ENCODE assay signal across 9 cellular contexts in the genomic region with DNA sequence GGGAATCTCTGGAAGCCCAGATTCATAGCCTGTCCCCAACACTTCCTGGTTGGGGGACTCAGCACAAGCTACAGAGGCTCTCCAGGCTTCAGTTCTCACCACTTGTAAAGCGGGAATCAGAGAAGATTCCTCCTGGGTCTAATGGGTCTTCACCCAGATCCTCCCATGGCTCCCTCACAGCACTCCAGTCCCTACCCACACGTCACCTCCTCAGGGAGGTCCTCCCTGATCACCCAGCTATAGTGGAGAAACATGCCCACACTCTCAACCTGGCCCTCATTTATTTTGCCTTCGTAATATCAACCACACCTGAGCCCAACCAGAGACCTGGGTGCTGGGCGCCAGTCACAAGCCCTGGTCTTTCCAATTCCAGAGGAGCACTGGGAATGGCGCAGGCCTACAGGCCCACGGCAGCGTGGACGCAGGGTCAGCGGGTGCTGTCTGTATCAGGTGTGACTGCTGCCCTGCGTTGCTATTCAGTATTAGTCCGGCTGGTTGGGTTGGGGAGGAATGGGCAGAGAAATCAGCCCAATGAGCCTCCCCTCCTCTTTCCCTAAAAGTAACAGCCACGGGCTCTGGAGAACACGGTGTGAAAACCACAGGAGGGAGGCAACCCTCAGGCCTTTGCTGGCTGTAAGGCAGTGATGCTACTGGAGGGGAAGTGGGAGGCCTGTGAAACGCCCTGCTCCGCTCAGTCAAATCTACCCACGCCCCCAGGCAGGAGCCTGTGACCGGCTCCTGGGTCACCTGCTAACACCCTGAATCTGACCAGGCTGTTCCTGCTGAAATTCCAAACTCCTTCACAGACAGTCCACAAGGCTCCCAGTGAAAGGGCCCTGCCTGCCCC. TPM values are rescaled to one million over a fixed set of nuclear protein-coding genes. Genes with fewer than 3 reads are reported as not detected.
DNase-seq lines count a peak whose midpoint lies in the region; ATAC-seq, FAIRE-seq and TF ChIP-seq lines count a peak whose summit lies in the region.
"Had no signal": no experiment of that assay in that cellular context is flagged by ENCODE, and none has a peak within 500 bp of the region (broad histone marks: within the 10 kb centered on the region; RNA-seq: fewer than 3 reads in every experiment).

No MANE protein-coding gene starts in this region.

- H2AFZ ChIP-seq in Karpas-422 (ENCODE audit: low read length), result no peak overlapping the region

- POLR2A ChIA-PET in CD4-positive, alpha-beta T cell (lab: Charles Lee), result interaction anchor here (0.7 kb wide), 1 partner anchor 835 kb away, joined by 3 read pairs; the partner anchor contains the start of gene SUPT5H

- peaks cover 19% of the 10 kb centered on the region for H4K20me1 ChIP-seq in Karpas-422 (ENCODE audit: insufficient read depth, low read depth, low read length)

- peaks cover 97% of the 10 kb centered on the region for H3K79me2 ChIP-seq in Karpas-422 (ENCODE audit: low read length)

- H3K36me3 ChIP-seq in Karpas-422 (ENCODE audit: insufficient read depth, low read length) (peaks cover 6% of the 10 kb centered on the region; the same call in 1 of the 2 replicates), duodenal mucosa (ENCODE audit: control insufficient read depth in 1 of 2, insufficient read depth in 2 of 2, low read length in 2 of 2) (peaks cover 0 to 2% of the 10 kb centered on the region in 2 donors), ovary (no peaks in the 10 kb centered on the region)

- TF ChIP-seq POLR2A in ovary (IDR thresholded peaks at IDR 0.05), result no peak
- no peak for TF ChIP-seq POLR2A in H54 (IDR thresholded peaks at IDR 0.05; ENCODE audit: low read depth, low read length)

- H3K36me3 Mint-ChIP-seq in CD4-positive, alpha-beta T cell (ENCODE audit: low read depth), result peaks cover 30% of the 10 kb centered on the region

- no peaks in the 10 kb centered on the region for H3K27me3 ChIP-seq in CD4-positive, alpha-beta T cell (ENCODE audit: control insufficient read depth, insufficient read depth, low read length)
- H3K27me3 ChIP-seq in Karpas-422 (ENCODE audit: low read length), result no peaks in the 10 kb centered on the region
- H3K27me3 ChIP-seq in duodenal mucosa (ENCODE audit: control insufficient read depth in 1 of 2, insufficient read depth in 2 of 2, low read length in 2 of 2), result no peaks in the 10 kb centered on the region
- H3K27me3 ChIP-seq in ovary, result no peaks in the 10 kb centered on the region
- H3K27me3 ChIP-seq: SJSA1 had no signal

- FAIRE-seq in H54 (lab: Jason Lieb, UNC), result no peak

- WGBS in ovary, 3 donors, result 63 to 73% (median 66%) methylated on average over 17 of the region's 17 CpGs

- H3K27ac ChIP-seq in CD4-positive, alpha-beta T cell (ENCODE audit: low read depth, low read length), result no peak overlapping the region
- H3K27ac ChIP-seq in Karpas-422 (ENCODE audit: low read length) (peak overlapping the region; percentile 80), duodenal mucosa (ENCODE audit: low read depth, low read length) (peak overlapping the region; percentile 39), ovary (peak overlapping the region; percentile 23 to 73)
- H3K27ac ChIP-seq: SJSA1 had no signal

- peak overlapping the region; percentile 98 for H3K9ac ChIP-seq in Karpas-422 (ENCODE audit: low read length)
- H3K9ac ChIP-seq in duodenal mucosa (ENCODE audit: low read depth in 1 of 2, low read length in 2 of 2), result peak overlapping the region; percentile 64 to 66

- H3K9me3 Mint-ChIP-seq in CD4-positive, alpha-beta T cell, result no peaks in the 10 kb centered on the region

- no peaks in the 10 kb centered on the region for H3K27me3 Mint-ChIP-seq in CD4-positive, alpha-beta T cell

- H3K4me3 ChIP-seq in Karpas-422 (ENCODE audit: low read length) (peak overlapping the region; percentile 68), duodenal mucosa (ENCODE audit: low read depth in 1 of 2, low read length in 2 of 2) (peak overlapping the region; percentile 22 to 37), ovary (no peak overlapping the region)
- H3K4me3 ChIP-seq: SJSA1 had no signal

- TF ChIP-seq CTCF in CD4-positive, alpha-beta T cell (IDR thresholded peaks at IDR 0.05), result no peak
- no peak for TF ChIP-seq CTCF in ovary (IDR thresholded peaks at IDR 0.05)

- no peaks in the 10 kb centered on the region for H3K9me3 ChIP-seq in CD4-positive, alpha-beta T cell (ENCODE audit: control insufficient read depth, low read length)
- H3K9me3 ChIP-seq in Karpas-422 (ENCODE audit: low read length) (no peaks in the 10 kb centered on the region), duodenal mucosa (ENCODE audit: control insufficient read depth in 1 of 2, low read length in 2 of 2) (no peaks in the 10 kb centered on the region), ovary (no peaks in the 10 kb centered on the region)
- H3K9me3 ChIP-seq: SJSA1 had no signal

- TF ChIP-seq EP300 in ovary (IDR thresholded peaks at IDR 0.05), result no peak

- no peak for ATAC-seq in CD4-positive, alpha-beta T cell (ENCODE audit: poor library complexity)
- ATAC-seq in GM19395 (IDR thresholded peaks at IDR 0.05; ENCODE audit: unreplicated experiment), result no peak

- peak overlapping the region; percentile 51 for H3K4me3 Mint-ChIP-seq in CD4-positive, alpha-beta T cell

- H3K27ac Mint-ChIP-seq in CD4-positive, alpha-beta T cell, result peak overlapping the region; percentile 44

- H3K4me2 ChIP-seq in Karpas-422 (ENCODE audit: low read depth, low read length, poor library complexity, severe bottlenecking), result peak overlapping the region; percentile 92

- CTCF ChIA-PET in CD4-positive, alpha-beta T cell (lab: Charles Lee), result no interaction called here

- intact Hi-C loops in CD4-positive, alpha-beta T cell (cut with DNase I, micrococcal nuclease), result loop anchor here (5.0 to 10.0 kb wide), 4 partner anchors 122 to 935 kb away; partner anchors contain the start of genes SAMD4B (in 1 of the 2) and SERTAD3 (in 1 of the 2)
- intact Hi-C loops in ovary (cut with DNase I), result no loop called here

- H3K4me1 ChIP-seq in Karpas-422 (ENCODE audit: low read length) (peaks cover 78% of the 10 kb centered on the region), duodenal mucosa (ENCODE audit: control insufficient read depth in 1 of 2, insufficient read depth in 2 of 2, low read length in 2 of 2) (peaks cover 65 to 72% of the 10 kb centered on the region in 2 donors), ovary (ENCODE audit: insufficient read depth) (peaks cover 63% of the 10 kb centered on the region)

- no peak for DNase-seq in CD4-positive, alpha-beta T cell
- DNase-seq in Karpas-422 (peak; percentile 73), ovary (no peak), H54 (ENCODE audit: insufficient read length, low spot score) (no peak), iPS-NIHi11 (ENCODE audit: low spot score) (no peak), SKM-1 (lab: John Stamatoyannopoulos, UW; ENCODE audit: unreplicated experiment) (no peak)

- H3K4me1 Mint-ChIP-seq in CD4-positive, alpha-beta T cell (ENCODE audit: low read depth), result peaks cover 73% of the 10 kb centered on the region

- no peaks in the 10 kb centered on the region for H3K9me2 ChIP-seq in Karpas-422 (replicated peaks; ENCODE audit: insufficient read depth, low read length)

RNA-seq across cellular contexts. Expression of gene AKT2, which starts 5.2 kb away (rescaled TPM):
- total RNA-seq in CD4-positive, alpha-beta T cell, result 100 to 1,000 TPM; 197 to 199 TPM
- total RNA-seq in Karpas-422 (2014; rRNA removed; shearing (Covaris generic); ENCODE audit: low replicate concordance), result 85.9 and 128 TPM in 2 replicates
- 100 to 1,000 TPM in 5 of 7 donors, 10 to 100 TPM in 2; 78.4 to 160 (median 141) TPM for total RNA-seq in ovary
- polyA plus RNA-seq in ovary, result 10 to 100 TPM; 81.2 to 82.0 TPM

RNA-seq across cellular contexts. Expression of gene CCNP, which starts 53.5 kb away (rescaled TPM):
- 1 to 10 TPM; 1.2 to 1.7 TPM for total RNA-seq in CD4-positive, alpha-beta T cell
- total RNA-seq in Karpas-422 (2014; rRNA removed; shearing (Covaris generic); ENCODE audit: low replicate concordance), result not detected in 2 replicates
- under 1 TPM; 0.35 to 0.83 (median 0.43) TPM for total RNA-seq in ovary
- polyA plus RNA-seq in ovary, result under 1 TPM; 0.17 to 0.22 TPM
- total RNA-seq: SJSA1 had no signal

Comparison
In these comparisons a context has a peak if more than half of its experiments do, and no peak if none do; other contexts are left out.
1. intact Hi-C loops: an anchor here in CD4-positive, alpha-beta T cell (5.0 to 10.0 kb wide); none called in ovary.